Comparison of ENCODE assay signal across 8 cellular contexts in the genomic region with DNA sequence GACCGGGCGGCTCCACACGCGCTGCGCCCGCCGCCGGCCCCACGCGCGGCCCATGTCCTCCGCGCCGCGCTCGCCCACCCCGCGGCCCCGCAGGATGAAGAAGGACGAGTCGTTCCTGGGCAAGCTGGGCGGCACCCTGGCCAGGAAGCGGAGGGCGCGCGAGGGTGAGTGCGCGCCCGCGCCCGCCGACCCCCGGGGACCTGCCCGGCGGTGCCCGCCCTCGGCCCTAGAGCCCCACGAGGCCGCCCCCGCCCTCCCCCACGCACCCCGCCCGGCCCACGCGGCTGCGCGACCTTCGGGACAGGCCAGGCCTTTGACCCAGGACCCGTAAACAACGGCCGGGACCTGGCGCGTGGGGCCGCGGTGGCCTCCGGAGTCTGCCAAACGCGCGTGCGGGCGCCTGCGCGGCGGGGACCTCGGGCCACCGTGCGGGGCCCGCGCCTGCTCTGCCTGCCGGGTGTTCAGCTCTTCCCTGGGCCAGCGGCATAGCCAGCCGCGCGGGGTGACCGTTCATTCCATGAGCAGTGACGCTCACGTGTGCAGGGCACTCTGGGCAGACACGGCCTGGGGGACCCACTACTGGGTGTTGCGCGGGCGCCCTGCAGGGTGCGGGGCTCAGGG. TPM values are rescaled to one million over a fixed set of nuclear protein-coding genes. Genes with fewer than 3 reads are reported as not detected.
DNase-seq lines count a peak whose midpoint lies in the region; ATAC-seq and TF ChIP-seq lines count a peak whose summit lies in the region.

A gene with protein sequence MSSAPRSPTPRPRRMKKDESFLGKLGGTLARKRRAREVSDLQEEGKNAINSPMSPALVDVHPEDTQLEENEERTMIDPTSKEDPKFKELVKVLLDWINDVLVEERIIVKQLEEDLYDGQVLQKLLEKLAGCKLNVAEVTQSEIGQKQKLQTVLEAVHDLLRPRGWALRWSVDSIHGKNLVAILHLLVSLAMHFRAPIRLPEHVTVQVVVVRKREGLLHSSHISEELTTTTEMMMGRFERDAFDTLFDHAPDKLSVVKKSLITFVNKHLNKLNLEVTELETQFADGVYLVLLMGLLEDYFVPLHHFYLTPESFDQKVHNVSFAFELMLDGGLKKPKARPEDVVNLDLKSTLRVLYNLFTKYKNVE (plus strand): TSS at position 15 of the 621 bp plus-strand sequence. CDS start 38 bp downstream, at position 53.

- H3K4me3 ChIP-seq in fibroblast of mammary gland (ENCODE audit: control insufficient read depth, low read depth, low read length) = peak within 1 kb of the TSS; percentile 63
- peak within 1 kb of the TSS; percentile 56 to 62 for H3K4me3 ChIP-seq in vagina

- POLR2A ChIA-PET in CD4-positive, alpha-beta T cell (lab: Charles Lee) = interaction anchor here (1.0 kb wide), 1 partner anchor 69 kb away, joined by 4 read pairs; the partner anchor contains the start of gene SAMM50
- POLR2A ChIA-PET in activated CD8-positive, alpha-beta T cell treated with anti-CD3 and anti-CD28 coated beads, Interleukin-2, amount 10 ng/mL, durations not matched to agents 7 days and 5 days (lab: Charles Lee) = interaction anchor here (0.6 to 1.5 kb wide), 3 partner anchors 14 to 1291 kb away, joined by 3 read pairs; no protein-coding TSS in a partner anchor

- H3K27me3 Mint-ChIP-seq in CD4-positive, alpha-beta T cell = peaks cover 27% of the 10 kb centered on the region
- no peaks in the 10 kb centered on the region for H3K27me3 Mint-ChIP-seq in activated CD8-positive, alpha-beta T cell treated with anti-CD3 and anti-CD28 coated beads, Interleukin-2, amount 10 ng/mL, durations not matched to agents 7 days and 5 days (ENCODE audit: low read depth)
- H3K27me3 Mint-ChIP-seq in nephron (ENCODE audit: low read depth) = peaks cover 9% of the 10 kb centered on the region

- DNase-seq in CD4-positive, alpha-beta T cell = no peak
- DNase-seq in activated CD8-positive, alpha-beta T cell treated with anti-CD3 and anti-CD28 coated beads, Interleukin-2, amount 10 ng/mL, durations not matched to agents 7 days and 5 days = peak; percentile 36
- DNase-seq in fibroblast of mammary gland (ENCODE audit: low read depth) (no peak), vagina (ENCODE audit: extremely low spot score in 2 of 2) (no peak), A172 (ENCODE audit: low spot score) (no peak)

- TF ChIP-seq CTCF in CD4-positive, alpha-beta T cell (IDR thresholded peaks at IDR 0.05) = no peak
- no peak for TF ChIP-seq CTCF in fibroblast of mammary gland (conservative IDR thresholded peaks at IDR 0.05; ENCODE audit: control insufficient read depth, insufficient read depth, low read depth, low read length)
- no peak for TF ChIP-seq CTCF in nephron (IDR thresholded peaks at IDR 0.05; ENCODE audit: unreplicated experiment in 3 of 3)
- TF ChIP-seq CTCF in vagina (IDR thresholded peaks at IDR 0.05) = no peak

- CTCF ChIA-PET in CD4-positive, alpha-beta T cell (lab: Charles Lee) = no interaction called here
- CTCF ChIA-PET in activated CD8-positive, alpha-beta T cell treated with anti-CD3 and anti-CD28 coated beads, Interleukin-2, amount 10 ng/mL, durations not matched to agents 7 days and 5 days (lab: Charles Lee) = interaction anchor here (1.9 to 2.3 kb wide), 2 partner anchors 31 to 61 kb away, joined by 5 to 8 read pairs; no protein-coding TSS in a partner anchor

- peak within 1 kb of the TSS; percentile 90 for H3K27ac Mint-ChIP-seq in CD4-positive, alpha-beta T cell
- peak within 1 kb of the TSS; percentile 88 for H3K27ac Mint-ChIP-seq in activated CD8-positive, alpha-beta T cell treated with anti-CD3 and anti-CD28 coated beads, Interleukin-2, amount 10 ng/mL, durations not matched to agents 7 days and 5 days
- H3K27ac Mint-ChIP-seq in nephron = peak within 1 kb of the TSS in 1 of 3 experiments; percentile 72

- H3K36me3 ChIP-seq in vagina = no peaks in the 10 kb centered on the region

- H3K27ac ChIP-seq in CD4-positive, alpha-beta T cell (ENCODE audit: low read depth, low read length) = no peak within 1 kb of the TSS
- peak within 1 kb of the TSS; percentile 81 for H3K27ac ChIP-seq in vagina

- intact Hi-C loops in CD4-positive, alpha-beta T cell (cut with DNase I, micrococcal nuclease) = no loop called here
- intact Hi-C loops in vagina (cut with DNase I) = no loop called here

- ATAC-seq in CD4-positive, alpha-beta T cell (ENCODE audit: poor library complexity) = peak; percentile 5
- ATAC-seq in HG02970 (IDR thresholded peaks at IDR 0.05; ENCODE audit: low FRiP score, unreplicated experiment) (peak; percentile 16), GM19395 (IDR thresholded peaks at IDR 0.05; ENCODE audit: unreplicated experiment) (no peak)
- ATAC-seq in activated CD8-positive, alpha-beta T cell treated with anti-CD3 and anti-CD28 coated beads, Interleukin-2, amount 10 ng/mL, durations not matched to agents 7 days and 5 days = peak; percentile 45

- no peak for TF ChIP-seq POLR2A in vagina (IDR thresholded peaks at IDR 0.05)

- H3K4me3 Mint-ChIP-seq in CD4-positive, alpha-beta T cell = peak within 1 kb of the TSS; percentile 86
- H3K4me3 Mint-ChIP-seq in activated CD8-positive, alpha-beta T cell treated with anti-CD3 and anti-CD28 coated beads, Interleukin-2, amount 10 ng/mL, durations not matched to agents 7 days and 5 days = peak within 1 kb of the TSS; percentile 81
- peak within 1 kb of the TSS; percentile 82 to 83 (median 82) for H3K4me3 Mint-ChIP-seq in nephron

- no peaks in the 10 kb centered on the region for H3K36me3 Mint-ChIP-seq in CD4-positive, alpha-beta T cell (ENCODE audit: low read depth)
- peaks cover 6% of the 10 kb centered on the region for H3K36me3 Mint-ChIP-seq in activated CD8-positive, alpha-beta T cell treated with anti-CD3 and anti-CD28 coated beads, Interleukin-2, amount 10 ng/mL, durations not matched to agents 7 days and 5 days (ENCODE audit: low read depth)
- H3K36me3 Mint-ChIP-seq in nephron (ENCODE audit: low read depth) = no peaks in the 10 kb centered on the region

- peaks cover 45% of the 10 kb centered on the region for H3K4me1 ChIP-seq in vagina

- peaks cover 19% of the 10 kb centered on the region for H3K27me3 ChIP-seq in CD4-positive, alpha-beta T cell (ENCODE audit: control insufficient read depth, insufficient read depth, low read length)
- H3K27me3 ChIP-seq in vagina = no peaks in the 10 kb centered on the region

- no peaks in the 10 kb centered on the region for H3K9me3 ChIP-seq in CD4-positive, alpha-beta T cell (ENCODE audit: control insufficient read depth, low read length)
- no peaks in the 10 kb centered on the region for H3K9me3 ChIP-seq in vagina

- peaks cover 33% of the 10 kb centered on the region for H3K4me1 Mint-ChIP-seq in CD4-positive, alpha-beta T cell (ENCODE audit: low read depth)
- H3K4me1 Mint-ChIP-seq in activated CD8-positive, alpha-beta T cell treated with anti-CD3 and anti-CD28 coated beads, Interleukin-2, amount 10 ng/mL, durations not matched to agents 7 days and 5 days (ENCODE audit: low read depth) = peaks cover 47% of the 10 kb centered on the region
- peaks cover 31% of the 10 kb centered on the region for H3K4me1 Mint-ChIP-seq in nephron

- H3K9me3 Mint-ChIP-seq in CD4-positive, alpha-beta T cell = no peaks in the 10 kb centered on the region
- no peaks in the 10 kb centered on the region for H3K9me3 Mint-ChIP-seq in activated CD8-positive, alpha-beta T cell treated with anti-CD3 and anti-CD28 coated beads, Interleukin-2, amount 10 ng/mL, durations not matched to agents 7 days and 5 days (ENCODE audit: insufficient read depth)
- H3K9me3 Mint-ChIP-seq in nephron = no peaks in the 10 kb centered on the region

RNA-seq across cellular contexts. Expression of the gene that starts here (rescaled TPM):
- 1 to 10 TPM; 6.2 to 6.4 TPM for total RNA-seq in CD4-positive, alpha-beta T cell
- 10 to 100 TPM; 39.4 to 41.0 TPM for total RNA-seq in activated CD8-positive, alpha-beta T cell treated with anti-CD3 and anti-CD28 coated beads, Interleukin-2, amount 10 ng/mL, durations not matched to agents 7 days and 5 days
- 11.3 TPM for total RNA-seq in vagina
- 2.3 and 6.3 TPM in 2 replicates for total RNA-seq in A172 (2014; rRNA removed; shearing (Covaris generic))
